ENCODE assay signal across 28 cellular contexts in genomic region chr12:90045559-90045958, GRCh38.
"Had no signal": no experiment of that assay in that cellular context is flagged by ENCODE, and none has a peak within 500 bp of the region (broad histone marks: within the 10 kb centered on the region; RNA-seq: fewer than 3 reads in every experiment).

No MANE protein-coding gene starts in this region.

- H3K9ac ChIP-seq: KMS-11 had no signal

- DNase-seq: activated CD4-positive, alpha-beta T cell treated with anti-CD3 and anti-CD28 coated beads for 48 hours; activated CD4-positive, alpha-beta T cell treated with anti-CD3 and anti-CD28 coated beads, Interleukin-2, amount 50 U/mL, for 4 hours; activated CD4-positive, CD25-positive, alpha-beta regulatory T cell treated with anti-CD3 and anti-CD28 coated beads, Interleukin-2, amount 50 U/mL, for 72 hours; activated CD8-positive, alpha-beta memory T cell treated with anti-CD3 and anti-CD28 coated beads, Interleukin-2, amount 50 U/mL, for 48 hours; activated CD8-positive, alpha-beta T cell treated with anti-CD3 and anti-CD28 coated beads, Interleukin-2, amount 10 ng/mL, durations not matched to agents 7 days and 5 days; activated effector memory CD4-positive, alpha-beta T cell treated with Interleukin-2 at 50 U/mL for 16 hours; activated naive CD4-positive, alpha-beta T cell; activated T-cell treated with anti-CD3 and anti-CD28 coated beads, Interleukin-2, amount 50 U/mL, for 1 hour; amniotic stem cell; body of pancreas; central memory CD4-positive, alpha-beta T cell; MM.1S; NCI-H1105; NCI-H1436; NCI-H1694 treated with DMSO at 0.1 percent for 48 hours; NCI-H2029 treated with DMSO at 0.1 percent for 48 hours; NCI-H510A treated with DMSO at 0.1 percent for 48 hours; NCI-H69; NK-92 treated with Interleukin-12 subunit alpha and Interleukin-12 subunit beta, amount 100 ng/mL, for 24 hours; SHP77; T-helper 17 cell; T-helper 9 cell had no signal

- H3K36me3 ChIP-seq: ascending aorta, SJSA1 had no signal

- H3K4me2 ChIP-seq: KMS-11 had no signal

- H3K4me1 ChIP-seq: ascending aorta, body of pancreas had no signal

- ATAC-seq: activated CD8-positive, alpha-beta T cell treated with anti-CD3 and anti-CD28 coated beads, Interleukin-2, amount 10 ng/mL, durations not matched to agents 7 days and 5 days; body of pancreas; T-helper 17 cell; WTC11 had no signal

- H3K4me1 Mint-ChIP-seq: activated naive CD4-positive, alpha-beta T cell treated with anti-CD3 and anti-CD28 coated beads, Interleukin-2, amount 50 U/mL, for 24 hours; T-helper 17 cell; WTC11 had no signal

- H3K4me3 ChIP-seq: ascending aorta, body of pancreas, SJSA1 had no signal

- H3K27me3 Mint-ChIP-seq: activated naive CD4-positive, alpha-beta T cell treated with anti-CD3 and anti-CD28 coated beads, Interleukin-2, amount 50 U/mL, for 24 hours; T-helper 17 cell had no signal

- H3K9me3 Mint-ChIP-seq: activated naive CD4-positive, alpha-beta T cell treated with anti-CD3 and anti-CD28 coated beads, Interleukin-2, amount 50 U/mL, for 24 hours had no signal

- H3K4me3 Mint-ChIP-seq: activated CD8-positive, alpha-beta T cell treated with anti-CD3 and anti-CD28 coated beads, Interleukin-2, amount 10 ng/mL, durations not matched to agents 7 days and 5 days; activated naive CD4-positive, alpha-beta T cell treated with anti-CD3 and anti-CD28 coated beads, Interleukin-2, amount 50 U/mL, for 24 hours; activated T-helper 1 cell treated with anti-CD3 and anti-CD28 coated beads, Interleukin-12 subunit alpha, Interleukin-12 subunit beta, Interleukin-2, Interleukin-4 antibody, amounts not matched to agents 30 ng/mL and 10 ng/mL and 1 ng/mL, durations not matched to agents 14 hours and 24 hours and 36 hours; T-helper 17 cell; WTC11 had no signal

- H3K27me3 ChIP-seq: ascending aorta, body of pancreas, SJSA1 had no signal

- H3K36me3 Mint-ChIP-seq: activated naive CD4-positive, alpha-beta T cell treated with anti-CD3 and anti-CD28 coated beads, Interleukin-2, amount 50 U/mL, for 24 hours; WTC11 had no signal

- H3K27ac ChIP-seq: ascending aorta, body of pancreas, KMS-11, SJSA1 had no signal

- H3K9me3 ChIP-seq: ascending aorta, body of pancreas, SJSA1 had no signal

- H3K27ac Mint-ChIP-seq: activated CD8-positive, alpha-beta T cell treated with anti-CD3 and anti-CD28 coated beads, Interleukin-2, amount 10 ng/mL, durations not matched to agents 7 days and 5 days; activated naive CD4-positive, alpha-beta T cell treated with anti-CD3 and anti-CD28 coated beads, Interleukin-2, amount 50 U/mL, for 24 hours; activated T-helper 1 cell treated with anti-CD3 and anti-CD28 coated beads, Interleukin-12 subunit alpha, Interleukin-12 subunit beta, Interleukin-2, Interleukin-4 antibody, amounts not matched to agents 30 ng/mL and 10 ng/mL and 1 ng/mL, durations not matched to agents 14 hours and 24 hours and 36 hours; T-helper 17 cell; WTC11 had no signal
